8 cellular contexts compared by ENCODE assay signal in genomic region chr2:192029089-192029488, GRCh38.
DNase-seq lines count a peak whose midpoint lies in the region; ATAC-seq and TF ChIP-seq lines count a peak whose summit lies in the region.

No MANE protein-coding gene starts in this region.

- H3K36me3 Mint-ChIP-seq in stimulated activated effector memory CD8-positive, alpha-beta T cell treated with anti-CD3 and anti-CD28 coated beads, Interleukin-12 subunit alpha, Interleukin-12 subunit beta, amount 100 ng/mL, for 72 hours = no peaks in the 10 kb centered on the region

- no peak overlapping the region for H3K4me3 Mint-ChIP-seq in stimulated activated effector memory CD8-positive, alpha-beta T cell treated with anti-CD3 and anti-CD28 coated beads, Interleukin-12 subunit alpha, Interleukin-12 subunit beta, amount 100 ng/mL, for 72 hours

- no peaks in the 10 kb centered on the region for H3K4me1 Mint-ChIP-seq in stimulated activated effector memory CD8-positive, alpha-beta T cell treated with anti-CD3 and anti-CD28 coated beads, Interleukin-12 subunit alpha, Interleukin-12 subunit beta, amount 100 ng/mL, for 72 hours

- DNase-seq in ACHN (peak; percentile 46), brain microvascular endothelial cell (peak; percentile 21), NCI-H2196 treated with DMSO at 0.1 percent for 48 hours (lab: John Stamatoyannopoulos, UW; ENCODE audit: unreplicated experiment) (no peak), germinal center (ENCODE audit: low spot score) (no peak)
- DNase-seq in stimulated activated naive CD4-positive, alpha-beta T cell treated with Interleukin-2 at 50 U/mL for 16 hours (lab: John Stamatoyannopoulos, UW) = no peak
- no peak for DNase-seq in stimulated activated effector memory CD8-positive, alpha-beta T cell treated with anti-CD3 and anti-CD28 coated beads, Interleukin-12 subunit alpha, Interleukin-12 subunit beta, amount 100 ng/mL, for 72 hours (ENCODE audit: low spot score in 2 of 2)

- no peaks in the 10 kb centered on the region for H3K27me3 ChIP-seq in brain microvascular endothelial cell (replicated peaks)

- TF ChIP-seq CTCF in brain microvascular endothelial cell (IDR thresholded peaks at IDR 0.05; ENCODE audit: low read depth, low read length, missing control alignments) = peak; percentile 60

- no peak overlapping the region for H3K27ac Mint-ChIP-seq in stimulated activated effector memory CD8-positive, alpha-beta T cell treated with anti-CD3 and anti-CD28 coated beads, Interleukin-12 subunit alpha, Interleukin-12 subunit beta, amount 100 ng/mL, for 72 hours

- ATAC-seq in GM18868 (IDR thresholded peaks at IDR 0.05; ENCODE audit: unreplicated experiment) (peak; percentile 77), HG03175 (IDR thresholded peaks at IDR 0.05; ENCODE audit: unreplicated experiment) (peak; percentile 87)
- no peak for ATAC-seq in stimulated activated effector memory CD8-positive, alpha-beta T cell treated with anti-CD3 and anti-CD28 coated beads, Interleukin-12 subunit alpha, Interleukin-12 subunit beta, amount 100 ng/mL, for 72 hours

- no peak overlapping the region for H3K27ac ChIP-seq in brain microvascular endothelial cell

- H3K36me3 ChIP-seq in brain microvascular endothelial cell (replicated peaks) = no peaks in the 10 kb centered on the region

- no peak overlapping the region for H3K4me3 ChIP-seq in brain microvascular endothelial cell (ENCODE audit: low read depth, low read length)

- no peaks in the 10 kb centered on the region for H3K9me3 Mint-ChIP-seq in stimulated activated effector memory CD8-positive, alpha-beta T cell treated with anti-CD3 and anti-CD28 coated beads, Interleukin-12 subunit alpha, Interleukin-12 subunit beta, amount 100 ng/mL, for 72 hours

- in situ Hi-C loops in ACHN (cut with HindIII; ENCODE audit: low pct_ligation_motif_present, low pct_unique_long_range_greater_than_20kb, low sequenced_read_pairs) = no loop called here
- in situ Hi-C loops in brain microvascular endothelial cell (cut with HindIII; ENCODE audit: low pct_ligation_motif_present, low sequenced_read_pairs) = no loop called here

Comparison
In these comparisons a context has a peak if more than half of its experiments do, and no peak if none do; other contexts are left out.
1. DNase-seq: peak in ACHN (single experiment) and brain microvascular endothelial cell (single experiment); none in NCI-H2196 treated with DMSO at 0.1 percent for 48 hours (single experiment), stimulated activated naive CD4-positive, alpha-beta T cell treated with Interleukin-2 at 50 U/mL for 16 hours (single experiment), germinal center (single experiment) and stimulated activated effector memory CD8-positive, alpha-beta T cell treated with anti-CD3 and anti-CD28 coated beads, Interleukin-12 subunit alpha, Interleukin-12 subunit beta, amount 100 ng/mL, for 72 hours (0 of 2).